ENCODE assay signal across 24 cellular contexts in genomic region chr16:79159650-79160049, GRCh38.
DNase-seq lines count a peak whose midpoint lies in the region; ATAC-seq, FAIRE-seq and TF ChIP-seq lines count a peak whose summit lies in the region.
"Had no signal": no experiment of that assay in that cellular context is flagged by ENCODE, and none has a peak within 500 bp of the region (broad histone marks: within the 10 kb centered on the region; RNA-seq: fewer than 3 reads in every experiment).

No MANE protein-coding gene starts in this region.

- ATAC-seq in esophagus mucosa: peak; percentile 79
- no peak for ATAC-seq in GM21528 (IDR thresholded peaks at IDR 0.05; ENCODE audit: low FRiP score, unreplicated experiment)
- ATAC-seq: CD8-positive, alpha-beta T cell had no signal

- no peak overlapping the region for H3K18ac ChIP-seq in H1 (ENCODE audit: extremely low read depth, low read length)
- no peak overlapping the region for H3K18ac ChIP-seq in neuronal stem cell (ENCODE audit: low read length)

- no peak for TF ChIP-seq RAD21 in H1 (IDR thresholded peaks at IDR 0.05 in 1 of 2, conservative IDR thresholded peaks at IDR 0.05 in 1 of 2; ENCODE audit: low read depth in 2 of 2, low read length in 2 of 2)

- FAIRE-seq in H1 (lab: Jason Lieb, UNC): no peak
- peak; percentile 17 for FAIRE-seq in keratinocyte (lab: Jason Lieb, UNC)
- FAIRE-seq: A204.1, D721Med, G401.6, GM12891, GM19239 had no signal

- H3K4me2 ChIP-seq in H1 (ENCODE audit: insufficient read depth in 1 of 2, low read depth in 2 of 2, low read length in 2 of 2): no peak overlapping the region
- peak overlapping the region; percentile 69 for H3K4me2 ChIP-seq in keratinocyte (ENCODE audit: control insufficient read depth, extremely low read depth, insufficient read depth, low read depth, low read length)
- H3K4me2 ChIP-seq in neuronal stem cell (ENCODE audit: insufficient read depth, low read length, poor library complexity, severe bottlenecking): no peak overlapping the region
- H3K4me2 ChIP-seq: BLaER1 had no signal

- TF ChIP-seq CTCF in H1 (IDR thresholded peaks at IDR 0.05; ENCODE audit: control extremely low read depth in 1 of 3, insufficient read depth in 1 of 3, low read depth in 1 of 3, low read length in 3 of 3) (no peak), keratinocyte (optimal IDR thresholded peaks at IDR 0.05 in 1 of 3, IDR thresholded peaks at IDR 0.05 in 1 of 3, conservative IDR thresholded peaks at IDR 0.05 in 1 of 3; ENCODE audit: extremely low read depth in 1 of 3, insufficient read depth in 2 of 3, low read length in 3 of 3) (no peak)

- no peaks in the 10 kb centered on the region for H3K79me2 ChIP-seq in H1 (ENCODE audit: control insufficient read depth in 1 of 2, insufficient read depth in 2 of 2, low read length in 2 of 2)
- no peaks in the 10 kb centered on the region for H3K79me2 ChIP-seq in keratinocyte (ENCODE audit: control insufficient read depth, insufficient read depth, low read length)

- CTCF ChIA-PET in H1 (lab: Charles Lee; ENCODE audit: partially characterized antibody): interaction anchor here (1.2 to 1.6 kb wide), 4 partner anchors 16 to 110 kb away, joined by 4 to 5 read pairs (median 4); no protein-coding TSS in a partner anchor

- no peak overlapping the region; the same call in 1 of the 2 replicates for H2BK5ac ChIP-seq in H1 (ENCODE audit: low read depth, low read length)
- H2BK5ac ChIP-seq in neuronal stem cell (ENCODE audit: low read length): no peak overlapping the region

- H3K9me3 ChIP-seq in H1 (ENCODE audit: insufficient read depth in 2 of 2, low read depth in 1 of 2, low read length in 1 of 2) (no peaks in the 10 kb centered on the region), keratinocyte (ENCODE audit: control insufficient read depth, low read depth, low read length) (no peaks in the 10 kb centered on the region), neuronal stem cell (replicated peaks in 1 of 2; ENCODE audit: control insufficient read depth in 2 of 2, insufficient read depth in 1 of 2, low read depth in 1 of 2, low read length in 2 of 2) (no peaks in the 10 kb centered on the region)
- H3K9me3 ChIP-seq: BE2C, BLaER1, Caco-2 had no signal

- H3K4me1 ChIP-seq in H1 (replicated peaks in 1 of 4; ENCODE audit: control insufficient read depth in 3 of 4, insufficient read depth in 4 of 4, low read length in 3 of 4) (peaks cover 0 to 6% (median 3%) of the 10 kb centered on the region in 4 experiments; a peak in 4 of 7 replicates), keratinocyte (ENCODE audit: control insufficient read depth, extremely low read depth, insufficient read depth, low read length) (peaks cover 14% of the 10 kb centered on the region), neuronal stem cell (ENCODE audit: control insufficient read depth in 2 of 2, insufficient read depth in 1 of 2, low read depth in 1 of 2, low read length in 2 of 2) (peaks cover 5 to 14% of the 10 kb centered on the region in 2 donors)
- H3K4me1 ChIP-seq: BE2C had no signal

- dilution Hi-C loops in keratinocyte (cut with MboI; ENCODE audit: extremely low pct_ligation_motif_present, low sequenced_read_pairs): no loop called here

- peak overlapping the region; percentile 66; the same call in 1 of the 2 replicates for H2BK15ac ChIP-seq in H1 (ENCODE audit: low read length)
- no peak overlapping the region for H2BK15ac ChIP-seq in neuronal stem cell (ENCODE audit: low read length)

- no peaks in the 10 kb centered on the region; the same call in 1 of the 2 replicates for H3K79me1 ChIP-seq in H1 (ENCODE audit: low read depth, low read length)
- no peaks in the 10 kb centered on the region for H3K79me1 ChIP-seq in neuronal stem cell (ENCODE audit: low read depth, low read length)

- no peak for DNase-seq in H1 (ENCODE audit: low read depth in 1 of 2, low spot score in 2 of 2)
- no peak for DNase-seq in keratinocyte (ENCODE audit: low read depth, low spot score)
- DNase-seq in neuronal stem cell (ENCODE audit: low spot score): no peak
- no peak for DNase-seq in activated CD8-positive, alpha-beta memory T cell treated with anti-CD3 and anti-CD28 coated beads for 24 hours
- DNase-seq in stimulated activated CD4-positive, alpha-beta T cell treated with anti-CD3 and anti-CD28 coated beads, Interleukin-4, amount 100 ng/mL, for 4 hours: no peak
- no peak for DNase-seq in CD1c-positive myeloid dendritic cell (ENCODE audit: extremely low spot score)
- DNase-seq: 8988T; ACHN; BE2C; C1 segment of cervical spinal cord; Caco-2; Calu3; CD4-positive, alpha-beta T cell; CD8-positive, alpha-beta T cell; DMS79 treated with DMSO at 0.1 percent for 48 hours; GF-D8 had no signal

- no peak overlapping the region for H3K4ac ChIP-seq in H1 (replicated peaks; ENCODE audit: insufficient read length, low read depth, low read length)
- H3K4ac ChIP-seq in neuronal stem cell (ENCODE audit: low read length): no peak overlapping the region

- no peaks in the 10 kb centered on the region for H3K36me3 ChIP-seq in H1 (ENCODE audit: control insufficient read depth in 2 of 4, insufficient read depth in 4 of 4, low read length in 3 of 4)
- H3K36me3 ChIP-seq in keratinocyte (ENCODE audit: control insufficient read depth in 2 of 2, extremely low read depth in 1 of 2, insufficient read depth in 2 of 2, low read length in 2 of 2): no peaks in the 10 kb centered on the region
- H3K36me3 ChIP-seq in neuronal stem cell (replicated peaks in 1 of 2; ENCODE audit: control insufficient read depth in 2 of 2, insufficient read depth in 2 of 2, low read length in 2 of 2): no peaks in the 10 kb centered on the region
- H3K36me3 ChIP-seq: BE2C, BLaER1 had no signal

- 95% methylated on average over 7 of the region's 7 CpGs; no CpG with 5 or more reads in 1 of the 2 experiments for WGBS in H1 (ENCODE audit: extremely low coverage in 1 of 2, insufficient coverage in 1 of 2, insufficient read length in 1 of 2, insufficient replicate concordance in 2 of 2, low coverage in 1 of 2, low lambda C conversion rate in 2 of 2, missing lambda C conversion rate in 1 of 2), 2 experiments
- WGBS in neuronal stem cell (ENCODE audit: extremely low coverage in 2 of 2, insufficient read length in 2 of 2, insufficient replicate concordance in 1 of 2), 2 donors: no CpG with 5 or more reads among the region's 7 CpGs

- H2BK12ac ChIP-seq in H1 (ENCODE audit: low read depth, low read length): no peak overlapping the region
- H2BK12ac ChIP-seq in neuronal stem cell (ENCODE audit: low read length): no peak overlapping the region

- H2BK20ac ChIP-seq in H1 (ENCODE audit: low read length): no peak overlapping the region; the same call in 1 of the 2 replicates

- no peaks in the 10 kb centered on the region for H4K20me1 ChIP-seq in H1 (replicated peaks in 1 of 2; ENCODE audit: control insufficient read depth in 1 of 2, insufficient read depth in 2 of 2, low read length in 2 of 2)
- H4K20me1 ChIP-seq in keratinocyte (ENCODE audit: control insufficient read depth, extremely low read depth, insufficient read depth, low read length): no peaks in the 10 kb centered on the region
- H4K20me1 ChIP-seq: BLaER1 had no signal

- H3K27ac ChIP-seq in H1 (ENCODE audit: low read depth, low read length): no peak overlapping the region
- no peak overlapping the region for H3K27ac ChIP-seq in keratinocyte (ENCODE audit: control insufficient read depth, insufficient read depth, low read length)
- no peak overlapping the region for H3K27ac ChIP-seq in neuronal stem cell (replicated peaks; ENCODE audit: low read length)
- H3K27ac ChIP-seq: BLaER1 had no signal

- no peak overlapping the region for H4K91ac ChIP-seq in H1 (replicated peaks; ENCODE audit: insufficient read length, low read length)
- H4K91ac ChIP-seq in neuronal stem cell (ENCODE audit: low read depth, low read length, poor library complexity): no peak overlapping the region

- no peaks in the 10 kb centered on the region for H3K23me2 ChIP-seq in H1 (ENCODE audit: low read depth, low read length)

- no peak overlapping the region for H2AFZ ChIP-seq in H1 (ENCODE audit: low read length)
- peak overlapping the region; percentile 43 for H2AFZ ChIP-seq in keratinocyte (ENCODE audit: control insufficient read depth, low read length)
- no peak overlapping the region for H2AFZ ChIP-seq in neuronal stem cell (ENCODE audit: low read length)

- POLR2A ChIA-PET in H1 (lab: Charles Lee; ENCODE audit: partially characterized antibody): interaction anchor here (0.9 kb wide), 1 partner anchor 9 kb away, joined by 3 read pairs; no protein-coding TSS in a partner anchor

- H4K8ac ChIP-seq in H1 (ENCODE audit: extremely low read depth, insufficient read depth, low read length): no peak overlapping the region
- H4K8ac ChIP-seq in neuronal stem cell (ENCODE audit: low read depth, low read length): no peak overlapping the region

- TF ChIP-seq POLR2A in H1 (IDR thresholded peaks at IDR 0.05; ENCODE audit: control extremely low read depth in 1 of 2, low read depth in 2 of 2, low read length in 2 of 2): no peak

- no peak overlapping the region for H3K23ac ChIP-seq in H1 (ENCODE audit: insufficient read length)
- no peak overlapping the region for H3K23ac ChIP-seq in neuronal stem cell (ENCODE audit: low read depth, low read length, poor library complexity)

- H2AK5ac ChIP-seq in H1 (ENCODE audit: low read depth, low read length) (no peak overlapping the region), neuronal stem cell (ENCODE audit: low read depth, low read length) (peak overlapping the region; percentile 8)

- no peak overlapping the region for H2BK120ac ChIP-seq in H1 (replicated peaks; ENCODE audit: low read depth, low read length)
- no peak overlapping the region for H2BK120ac ChIP-seq in neuronal stem cell (ENCODE audit: low read depth, low read length)

- H3K9ac ChIP-seq in H1 (replicated peaks in 1 of 4; ENCODE audit: extremely low read depth in 1 of 4, low read depth in 3 of 4, low read length in 3 of 4) (no peak overlapping the region), keratinocyte (ENCODE audit: control insufficient read depth, extremely low read depth, insufficient read depth, low read length) (no peak overlapping the region), neuronal stem cell (ENCODE audit: low read depth, low read length, poor library complexity) (no peak overlapping the region)
- H3K9ac ChIP-seq: BLaER1 had no signal

- H3K4me3 ChIP-seq in H1 (ENCODE audit: extremely low read depth in 1 of 4, insufficient read depth in 2 of 4, low read depth in 3 of 4, low read length in 4 of 4) (no peak overlapping the region), keratinocyte (ENCODE audit: control insufficient read depth in 2 of 3, extremely low read depth in 1 of 3, insufficient read depth in 2 of 3, low read depth in 1 of 3, low read length in 3 of 3) (peak overlapping the region in 1 of 3 experiments; percentile 30), neuronal stem cell (ENCODE audit: low read length in 2 of 2) (no peak overlapping the region)
- H3K4me3 ChIP-seq: BLaER1 had no signal

- no peak overlapping the region for H4K5ac ChIP-seq in H1 (ENCODE audit: insufficient read length, low read depth, low read length)

- no peak overlapping the region for H3K14ac ChIP-seq in H1 (ENCODE audit: insufficient read length)
- H3K14ac ChIP-seq in neuronal stem cell (ENCODE audit: low read length): no peak overlapping the region

- TF ChIP-seq EP300 in H1 (IDR thresholded peaks at IDR 0.05; ENCODE audit: borderline replicate concordance in 1 of 2, low read depth in 2 of 2, low read length in 2 of 2): no peak

- H3K9me1 ChIP-seq in keratinocyte (ENCODE audit: control insufficient read depth, extremely low read depth, insufficient read depth, low read length): no peaks in the 10 kb centered on the region

- H3K27me3 ChIP-seq in H1 (replicated peaks in 1 of 4; ENCODE audit: control insufficient read depth in 3 of 4, extremely low read depth in 1 of 4, insufficient read depth in 3 of 4, low read length in 3 of 4): no peaks in the 10 kb centered on the region
- no peaks in the 10 kb centered on the region for H3K27me3 ChIP-seq in keratinocyte (ENCODE audit: control insufficient read depth, extremely low read depth, insufficient read depth, low read length)
- no peaks in the 10 kb centered on the region for H3K27me3 ChIP-seq in neuronal stem cell (ENCODE audit: control insufficient read depth in 3 of 3, insufficient read depth in 3 of 3, low read depth in 1 of 3, low read length in 3 of 3)
- H3K27me3 ChIP-seq: BE2C, BLaER1 had no signal

- H3K56ac ChIP-seq in H1 (replicated peaks; ENCODE audit: insufficient read length, low read depth, low read length): no peak overlapping the region
